Comparison of ENCODE assay signal across 1 cellular context in the genomic region with DNA sequence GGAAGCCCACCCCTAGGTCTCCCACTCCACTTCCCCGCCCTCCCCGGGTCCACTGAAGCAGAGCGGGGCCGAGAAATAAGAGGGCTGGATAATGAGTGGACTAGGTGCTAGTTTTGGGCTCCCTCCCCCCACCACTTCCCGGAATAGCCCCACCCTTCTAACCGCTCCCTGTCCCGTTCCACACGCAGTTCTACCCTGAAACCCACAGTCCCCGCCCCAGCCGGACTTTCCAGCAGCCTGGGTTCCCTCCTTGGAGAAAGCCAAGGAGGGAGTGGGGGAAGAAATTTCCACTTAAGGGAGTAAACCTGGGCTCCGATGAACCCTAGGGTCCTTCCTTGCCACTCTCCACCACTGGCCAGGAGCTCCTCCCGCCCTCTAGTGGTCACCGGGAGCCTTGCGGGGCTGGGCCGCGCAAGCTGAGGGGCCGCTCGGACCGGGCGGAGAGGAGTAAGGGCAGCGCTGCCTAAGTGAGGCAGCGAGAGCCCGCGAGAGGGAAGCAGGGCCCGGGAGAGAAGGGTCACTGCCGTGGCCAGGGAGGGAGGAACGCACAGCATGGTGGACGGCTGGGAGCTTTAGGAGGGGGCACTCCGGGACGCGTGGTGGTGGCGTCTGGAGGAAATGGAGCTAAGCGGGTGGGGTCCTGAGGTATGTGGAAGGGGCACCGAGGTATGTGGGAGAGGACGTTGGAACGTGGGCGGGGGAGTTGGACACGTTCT.
TF ChIP-seq lines count a peak whose summit lies in the region.

No MANE protein-coding gene starts in this region.

TF ChIP-seq in K562, 482 proteins besides CTCF, POLR2A, EP300 and RAD21 (continued from another document and continues in another):
- no peak; the same call in 1 of the 2 replicates for TF ChIP-seq GTF2A2 (tag; IDR thresholded peaks at IDR 0.05)
- TF ChIP-seq, protein P1, sequence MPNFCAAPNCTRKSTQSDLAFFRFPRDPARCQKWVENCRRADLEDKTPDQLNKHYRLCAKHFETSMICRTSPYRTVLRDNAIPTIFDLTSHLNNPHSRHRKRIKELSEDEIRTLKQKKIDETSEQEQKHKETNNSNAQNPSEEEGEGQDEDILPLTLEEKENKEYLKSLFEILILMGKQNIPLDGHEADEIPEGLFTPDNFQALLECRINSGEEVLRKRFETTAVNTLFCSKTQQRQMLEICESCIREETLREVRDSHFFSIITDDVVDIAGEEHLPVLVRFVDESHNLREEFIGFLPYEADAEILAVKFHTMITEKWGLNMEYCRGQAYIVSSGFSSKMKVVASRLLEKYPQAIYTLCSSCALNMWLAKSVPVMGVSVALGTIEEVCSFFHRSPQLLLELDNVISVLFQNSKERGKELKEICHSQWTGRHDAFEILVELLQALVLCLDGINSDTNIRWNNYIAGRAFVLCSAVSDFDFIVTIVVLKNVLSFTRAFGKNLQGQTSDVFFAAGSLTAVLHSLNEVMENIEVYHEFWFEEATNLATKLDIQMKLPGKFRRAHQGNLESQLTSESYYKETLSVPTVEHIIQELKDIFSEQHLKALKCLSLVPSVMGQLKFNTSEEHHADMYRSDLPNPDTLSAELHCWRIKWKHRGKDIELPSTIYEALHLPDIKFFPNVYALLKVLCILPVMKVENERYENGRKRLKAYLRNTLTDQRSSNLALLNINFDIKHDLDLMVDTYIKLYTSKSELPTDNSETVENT (CRISPR knock-in tag; IDR thresholded peaks at IDR 0.05) = peak; percentile 6; the same call in 1 of the 2 replicates
- TF ChIP-seq, protein P2, sequence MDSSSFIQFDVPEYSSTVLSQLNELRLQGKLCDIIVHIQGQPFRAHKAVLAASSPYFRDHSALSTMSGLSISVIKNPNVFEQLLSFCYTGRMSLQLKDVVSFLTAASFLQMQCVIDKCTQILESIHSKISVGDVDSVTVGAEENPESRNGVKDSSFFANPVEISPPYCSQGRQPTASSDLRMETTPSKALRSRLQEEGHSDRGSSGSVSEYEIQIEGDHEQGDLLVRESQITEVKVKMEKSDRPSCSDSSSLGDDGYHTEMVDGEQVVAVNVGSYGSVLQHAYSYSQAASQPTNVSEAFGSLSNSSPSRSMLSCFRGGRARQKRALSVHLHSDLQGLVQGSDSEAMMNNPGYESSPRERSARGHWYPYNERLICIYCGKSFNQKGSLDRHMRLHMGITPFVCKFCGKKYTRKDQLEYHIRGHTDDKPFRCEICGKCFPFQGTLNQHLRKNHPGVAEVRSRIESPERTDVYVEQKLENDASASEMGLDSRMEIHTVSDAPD (CRISPR knock-in tag; IDR thresholded peaks at IDR 0.05) = no peak
- TF ChIP-seq ZNF133 (CRISPR knock-in tag; IDR thresholded peaks at IDR 0.05) = no peak
- peak; percentile 52; the same call in 1 of the 2 replicates for TF ChIP-seq MEF2D (tag; conservative IDR thresholded peaks at IDR 0.05; ENCODE audit: low read depth)
- no peak for TF ChIP-seq SMARCC2 (IDR thresholded peaks at IDR 0.05; ENCODE audit: low read depth)
- no peak for TF ChIP-seq HLTF (IDR thresholded peaks at IDR 0.05)
- no peak for TF ChIP-seq PPARD (CRISPR knock-in tag; IDR thresholded peaks at IDR 0.05)
- TF ChIP-seq ZNF408 (CRISPR knock-in tag; IDR thresholded peaks at IDR 0.05; ENCODE audit: low read depth) = no peak
- TF ChIP-seq GTF3C2 (IDR thresholded peaks at IDR 0.05; ENCODE audit: borderline replicate concordance, extremely low read depth, insufficient read length) = no peak
- TF ChIP-seq NFIX (CRISPR knock-in tag; IDR thresholded peaks at IDR 0.05; ENCODE audit: low read depth) = no peak
- no peak for TF ChIP-seq NFXL1 (CRISPR knock-in tag; IDR thresholded peaks at IDR 0.05)
- TF ChIP-seq CBFA2T3 (IDR thresholded peaks at IDR 0.05) = peak; percentile 23
- peak; percentile 89 for TF ChIP-seq RBFOX2 (IDR thresholded peaks at IDR 0.05; ENCODE audit: low read depth, low read length)
- TF ChIP-seq ETS2 (tag; IDR thresholded peaks at IDR 0.05; ENCODE audit: borderline replicate concordance, poor library complexity, severe bottlenecking) = no peak
- no peak for TF ChIP-seq ZNF551 (CRISPR knock-in tag; IDR thresholded peaks at IDR 0.05)
- TF ChIP-seq, protein P3, sequence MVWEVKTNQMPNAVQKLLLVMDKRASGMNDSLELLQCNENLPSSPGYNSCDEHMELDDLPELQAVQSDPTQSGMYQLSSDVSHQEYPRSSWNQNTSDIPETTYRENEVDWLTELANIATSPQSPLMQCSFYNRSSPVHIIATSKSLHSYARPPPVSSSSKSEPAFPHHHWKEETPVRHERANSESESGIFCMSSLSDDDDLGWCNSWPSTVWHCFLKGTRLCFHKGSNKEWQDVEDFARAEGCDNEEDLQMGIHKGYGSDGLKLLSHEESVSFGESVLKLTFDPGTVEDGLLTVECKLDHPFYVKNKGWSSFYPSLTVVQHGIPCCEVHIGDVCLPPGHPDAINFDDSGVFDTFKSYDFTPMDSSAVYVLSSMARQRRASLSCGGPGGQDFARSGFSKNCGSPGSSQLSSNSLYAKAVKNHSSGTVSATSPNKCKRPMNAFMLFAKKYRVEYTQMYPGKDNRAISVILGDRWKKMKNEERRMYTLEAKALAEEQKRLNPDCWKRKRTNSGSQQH (CRISPR knock-in tag; IDR thresholded peaks at IDR 0.05) = no peak
- no peak for TF ChIP-seq KLF10 (CRISPR knock-in tag; IDR thresholded peaks at IDR 0.05)
- TF ChIP-seq, protein P4, sequence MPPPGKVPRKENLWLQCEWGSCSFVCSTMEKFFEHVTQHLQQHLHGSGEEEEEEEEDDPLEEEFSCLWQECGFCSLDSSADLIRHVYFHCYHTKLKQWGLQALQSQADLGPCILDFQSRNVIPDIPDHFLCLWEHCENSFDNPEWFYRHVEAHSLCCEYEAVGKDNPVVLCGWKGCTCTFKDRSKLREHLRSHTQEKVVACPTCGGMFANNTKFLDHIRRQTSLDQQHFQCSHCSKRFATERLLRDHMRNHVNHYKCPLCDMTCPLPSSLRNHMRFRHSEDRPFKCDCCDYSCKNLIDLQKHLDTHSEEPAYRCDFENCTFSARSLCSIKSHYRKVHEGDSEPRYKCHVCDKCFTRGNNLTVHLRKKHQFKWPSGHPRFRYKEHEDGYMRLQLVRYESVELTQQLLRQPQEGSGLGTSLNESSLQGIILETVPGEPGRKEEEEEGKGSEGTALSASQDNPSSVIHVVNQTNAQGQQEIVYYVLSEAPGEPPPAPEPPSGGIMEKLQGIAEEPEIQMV (tag; conservative IDR thresholded peaks at IDR 0.05; ENCODE audit: low read depth) = no peak
- TF ChIP-seq NFYB (IDR thresholded peaks at IDR 0.05; ENCODE audit: extremely low read depth, insufficient read length) = no peak
- TF ChIP-seq CCAR2 (IDR thresholded peaks at IDR 0.05; ENCODE audit: low read depth, low read length) = no peak
- peak; percentile 43 for TF ChIP-seq CCNT2 (IDR thresholded peaks at IDR 0.05; ENCODE audit: borderline replicate concordance, extremely low read depth, insufficient read length, low read depth, low read length)
- no peak for TF ChIP-seq RAD51 (IDR thresholded peaks at IDR 0.05; ENCODE audit: borderline replicate concordance, low read depth)
- no peak for TF ChIP-seq RBM22 (IDR thresholded peaks at IDR 0.05; ENCODE audit: low read depth, low read length, poor library complexity, severe bottlenecking)
- 0 out of 2 replicates have a peak, but pooled peaks have one; percentile 20 for TF ChIP-seq CAMTA2 (CRISPR knock-in tag; conservative IDR thresholded peaks at IDR 0.05)
- no peak for TF ChIP-seq PCBP2 (IDR thresholded peaks at IDR 0.05; ENCODE audit: low read depth, low read length, poor library complexity, severe bottlenecking)
- 0 out of 2 replicates have a peak, but pooled peaks have one; percentile 52 for TF ChIP-seq CREM (IDR thresholded peaks at IDR 0.05; ENCODE audit: low read depth)
- no peak for TF ChIP-seq ZNF143 (CRISPR knock-in tag; IDR thresholded peaks at IDR 0.05)
- TF ChIP-seq SRSF1 (IDR thresholded peaks at IDR 0.05; ENCODE audit: low read depth, low read length) = no peak
- TF ChIP-seq FOSL1 (tag; conservative IDR thresholded peaks at IDR 0.05) = no peak
- no peak for TF ChIP-seq ZNF76 (CRISPR knock-in tag; IDR thresholded peaks at IDR 0.05; ENCODE audit: borderline replicate concordance)
- no peak for TF ChIP-seq IRF9 (tag; IDR thresholded peaks at IDR 0.05)
- TF ChIP-seq HDAC8 (tag; IDR thresholded peaks at IDR 0.05) = no peak
- TF ChIP-seq RNF2 (IDR thresholded peaks at IDR 0.05) = no peak
- TF ChIP-seq GATA2 (CRISPR knock-in tag; IDR thresholded peaks at IDR 0.05) = no peak
- TF ChIP-seq SMAD1 (IDR thresholded peaks at IDR 0.05; ENCODE audit: low read depth, low read length, partially characterized antibody) = peak; percentile 62
- TF ChIP-seq NKRF (IDR thresholded peaks at IDR 0.05; ENCODE audit: borderline replicate concordance) = no peak; the same call in 1 of the 2 replicates
- TF ChIP-seq, protein P5, sequence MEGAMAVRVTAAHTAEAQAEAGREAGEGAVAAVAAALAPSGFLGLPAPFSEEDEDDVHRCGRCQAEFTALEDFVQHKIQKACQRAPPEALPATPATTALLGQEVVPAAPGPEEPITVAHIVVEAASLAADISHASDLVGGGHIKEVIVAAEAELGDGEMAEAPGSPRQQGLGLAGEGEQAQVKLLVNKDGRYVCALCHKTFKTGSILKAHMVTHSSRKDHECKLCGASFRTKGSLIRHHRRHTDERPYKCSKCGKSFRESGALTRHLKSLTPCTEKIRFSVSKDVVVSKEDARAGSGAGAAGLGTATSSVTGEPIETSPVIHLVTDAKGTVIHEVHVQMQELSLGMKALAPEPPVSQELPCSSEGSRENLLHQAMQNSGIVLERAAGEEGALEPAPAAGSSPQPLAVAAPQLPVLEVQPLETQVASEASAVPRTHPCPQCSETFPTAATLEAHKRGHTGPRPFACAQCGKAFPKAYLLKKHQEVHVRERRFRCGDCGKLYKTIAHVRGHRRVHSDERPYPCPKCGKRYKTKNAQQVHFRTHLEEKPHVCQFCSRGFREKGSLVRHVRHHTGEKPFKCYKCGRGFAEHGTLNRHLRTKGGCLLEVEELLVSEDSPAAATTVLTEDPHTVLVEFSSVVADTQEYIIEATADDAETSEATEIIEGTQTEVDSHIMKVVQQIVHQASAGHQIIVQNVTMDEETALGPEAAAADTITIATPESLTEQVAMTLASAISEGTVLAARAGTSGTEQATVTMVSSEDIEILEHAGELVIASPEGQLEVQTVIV (CRISPR knock-in tag; IDR thresholded peaks at IDR 0.05; ENCODE audit: borderline replicate concordance) = no peak
- 0 out of 2 replicates have a peak, but pooled peaks have one; percentile 2 for TF ChIP-seq ZNF316 (IDR thresholded peaks at IDR 0.05)
- no peak for TF ChIP-seq THRA (IDR thresholded peaks at IDR 0.05)
- no peak for TF ChIP-seq SMAD3 (CRISPR knock-in tag; conservative IDR thresholded peaks at IDR 0.05)
